34 cellular contexts compared by ENCODE assay signal in the genomic region with DNA sequence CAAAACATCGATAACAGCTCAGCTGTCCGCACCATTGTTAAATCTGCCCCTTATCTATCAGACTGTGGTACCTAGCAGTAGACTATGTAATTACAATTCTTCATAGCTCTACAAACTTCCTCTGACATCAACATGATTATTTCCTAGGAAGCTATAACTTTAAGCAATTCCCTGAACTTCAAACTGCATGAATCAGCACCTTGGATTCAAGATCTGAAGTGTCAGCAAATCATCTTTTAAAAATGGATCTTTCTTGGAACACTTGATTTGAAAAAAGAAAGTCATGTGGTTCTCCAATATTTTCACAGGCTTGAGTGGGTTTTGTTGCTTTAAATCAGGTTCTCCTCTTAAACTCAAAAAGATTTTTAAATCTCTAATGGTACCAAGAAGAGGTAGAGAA.
"Had no signal": no experiment of that assay in that cellular context is flagged by ENCODE, and none has a peak within 500 bp of the region (broad histone marks: within the 10 kb centered on the region; RNA-seq: fewer than 3 reads in every experiment).

No MANE protein-coding gene starts in this region.

- FAIRE-seq: astrocyte, TTC549 had no signal

- H3K4me3 ChIP-seq: adrenal gland, body of pancreas, breast epithelium had no signal

- H3K27ac ChIP-seq: adrenal gland, body of pancreas, brain microvascular endothelial cell, breast epithelium, VCaP had no signal

- DNase-seq: activated B cell treated with CpG ODN at 0.5 μM for 24 hours; activated CD4-positive, alpha-beta memory T cell treated with anti-CD3 and anti-CD28 coated beads for 36 hours; activated CD4-positive, alpha-beta T cell treated with anti-CD3 and anti-CD28 coated beads for 4 hours; activated CD4-positive, alpha-beta T cell treated with anti-CD3 and anti-CD28 coated beads, Interleukin-2, amount 10 ng/mL, durations not matched to agents 24 days and 14 days; activated CD4-positive, alpha-beta T cell treated with anti-CD3 and anti-CD28 coated beads, Interleukin-2, amount 50 U/mL, for 1 hour; activated CD4-positive, alpha-beta T cell treated with anti-CD3 and anti-CD28 coated beads, Interleukin-2, amount 50 U/mL, for 4 hours; activated CD4-positive, CD25-positive, alpha-beta regulatory T cell treated with anti-CD3 and anti-CD28 coated beads, Interleukin-2, amount 50 U/mL, for 72 hours; activated CD8-positive, alpha-beta memory T cell treated with anti-CD3 and anti-CD28 coated beads, Interleukin-2, amount 50 U/mL, for 4 hours; activated CD8-positive, alpha-beta T cell treated with anti-CD3 and anti-CD28 coated beads for 36 hours; activated effector memory CD4-positive, alpha-beta T cell treated with anti-CD3 and anti-CD28 coated beads, Interleukin-2, amount 50 U/mL, for 16 hours; activated gamma-delta T cell treated with Interleukin-2 at 50 U/mL for 16 hours; activated naive CD4-positive, alpha-beta T cell; activated naive CD4-positive, alpha-beta T cell treated with anti-CD3 and anti-CD28 coated beads for 36 hours; activated naive CD4-positive, alpha-beta T cell treated with anti-CD3 and anti-CD28 coated beads, Interleukin-2, amount 50 U/mL, for 16 hours; activated naive CD8-positive, alpha-beta T cell treated with anti-CD3 and anti-CD28 coated beads for 36 hours; activated T-cell treated with anti-CD3 and anti-CD28 coated beads for 4 hours; activated T-cell treated with anti-CD3 and anti-CD28 coated beads, Interleukin-2, amount 50 U/mL, for 1 hour; activated T-cell treated with anti-CD3 and anti-CD28 coated beads, Interleukin-2, amount 50 U/mL, for 4 hours; activated T-cell treated with anti-CD3 and anti-CD28 coated beads, Interleukin-2, amount 50 U/mL, for 72 hours; adrenal gland; amniotic stem cell; aorta; body of pancreas; brain microvascular endothelial cell; central memory CD4-positive, alpha-beta T cell; T-helper 1 cell; T-helper 2 cell; T-helper 9 cell had no signal

- ATAC-seq: activated CD8-positive, alpha-beta T cell treated with anti-CD3 and anti-CD28 coated beads for 36 hours; activated naive CD4-positive, alpha-beta T cell treated with anti-CD3 and anti-CD28 coated beads, Interleukin-2, amount 50 U/mL, for 72 hours; activated T-cell treated with anti-CD3 and anti-CD28 coated beads, Interleukin-2, amount 50 U/mL, for 4 hours; activated T-cell treated with anti-CD3 and anti-CD28 coated beads, Interleukin-2, amount 50 U/mL, for 72 hours; activated T-helper 17 cell treated with anti-CD3 and anti-CD28 coated beads, Interleukin-2, amount 50 U/mL, for 72 hours; body of pancreas had no signal

- H3K36me3 ChIP-seq: adrenal gland, brain microvascular endothelial cell, breast epithelium had no signal

- H3K27me3 ChIP-seq: adrenal gland, body of pancreas, brain microvascular endothelial cell, breast epithelium had no signal

- H3K4me1 ChIP-seq: adrenal gland, body of pancreas, breast epithelium had no signal
